ENCODE assay signal across 1 cellular context in genomic region chr19:3576696-3577443, GRCh38.
TF ChIP-seq lines count a peak whose summit lies in the region.

No MANE protein-coding gene starts in this region.

TF ChIP-seq in K562, 482 proteins besides CTCF, POLR2A, EP300 and RAD21 (continued from another document):
- no peak for TF ChIP-seq ZBTB43 (CRISPR knock-in tag; IDR thresholded peaks at IDR 0.05)
- no peak for TF ChIP-seq MLLT1 (IDR thresholded peaks at IDR 0.05)
- TF ChIP-seq ZNF121 (CRISPR knock-in tag; conservative IDR thresholded peaks at IDR 0.05) = no peak
- TF ChIP-seq, protein P1, sequence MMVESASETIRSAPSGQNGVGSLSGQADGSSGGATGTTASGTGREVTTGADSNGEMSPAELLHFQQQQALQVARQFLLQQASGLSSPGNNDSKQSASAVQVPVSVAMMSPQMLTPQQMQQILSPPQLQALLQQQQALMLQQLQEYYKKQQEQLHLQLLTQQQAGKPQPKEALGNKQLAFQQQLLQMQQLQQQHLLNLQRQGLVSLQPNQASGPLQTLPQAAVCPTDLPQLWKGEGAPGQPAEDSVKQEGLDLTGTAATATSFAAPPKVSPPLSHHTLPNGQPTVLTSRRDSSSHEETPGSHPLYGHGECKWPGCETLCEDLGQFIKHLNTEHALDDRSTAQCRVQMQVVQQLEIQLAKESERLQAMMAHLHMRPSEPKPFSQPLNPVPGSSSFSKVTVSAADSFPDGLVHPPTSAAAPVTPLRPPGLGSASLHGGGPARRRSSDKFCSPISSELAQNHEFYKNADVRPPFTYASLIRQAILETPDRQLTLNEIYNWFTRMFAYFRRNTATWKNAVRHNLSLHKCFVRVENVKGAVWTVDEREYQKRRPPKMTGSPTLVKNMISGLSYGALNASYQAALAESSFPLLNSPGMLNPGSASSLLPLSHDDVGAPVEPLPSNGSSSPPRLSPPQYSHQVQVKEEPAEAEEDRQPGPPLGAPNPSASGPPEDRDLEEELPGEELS (CRISPR knock-in tag; IDR thresholded peaks at IDR 0.05; ENCODE audit: borderline replicate concordance) = no peak
- no peak for TF ChIP-seq BDP1 (IDR thresholded peaks at IDR 0.05; ENCODE audit: insufficient read depth, insufficient read length)
- TF ChIP-seq SUPT5H (IDR thresholded peaks at IDR 0.05) = peak; percentile 25; the same call in 1 of the 2 replicates
- 0 out of 2 replicates have a peak, but pooled peaks have one; percentile 53 for TF ChIP-seq RBFOX2 (IDR thresholded peaks at IDR 0.05; ENCODE audit: low read depth, low read length)
